Comparison of ENCODE assay signal across 8 cellular contexts in the genomic region with DNA sequence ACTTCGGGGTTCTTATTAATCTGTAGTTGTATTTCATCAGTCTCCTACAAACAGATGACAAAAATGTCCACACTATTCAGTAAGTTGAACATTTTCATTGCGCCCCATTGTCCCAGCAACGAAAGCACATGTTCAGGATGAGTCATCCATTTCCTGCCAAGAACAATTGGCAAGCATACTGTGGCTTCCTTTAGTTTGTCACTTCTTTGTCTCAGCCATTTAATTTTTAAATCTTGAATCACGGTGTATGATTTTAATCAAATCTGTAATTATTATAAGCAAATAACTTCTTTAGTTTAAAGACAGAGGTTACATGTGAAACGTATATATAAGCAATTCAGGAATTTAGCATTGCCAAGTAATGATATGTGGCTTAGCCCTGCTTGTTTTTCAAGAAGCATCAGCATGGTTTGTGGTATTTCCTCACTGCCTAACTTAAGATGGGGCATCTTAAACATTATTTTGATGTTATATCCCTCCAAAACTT.
DNase-seq lines count a peak whose midpoint lies in the region; ATAC-seq and TF ChIP-seq lines count a peak whose summit lies in the region.

No MANE protein-coding gene starts in this region.

- H3K9me3 ChIP-seq in AG04450 (ENCODE audit: control insufficient read depth, insufficient read depth, low read length) (no peaks in the 10 kb centered on the region), heart right ventricle (no peaks in the 10 kb centered on the region), sigmoid colon (no peaks in the 10 kb centered on the region)

- intact Hi-C loops in heart right ventricle (cut with DNase I), result loop anchor here in 7 of 10 donors (5.0 to 10.0 kb wide), 2 partner anchors 310 to 312 kb away; a partner anchor contains a TSS
- intact Hi-C loops in sigmoid colon (cut with DNase I), result loop anchor here (5.0 kb wide), 1 partner anchor 305 kb away; no protein-coding TSS in a partner anchor

- ATAC-seq in GM18508 (IDR thresholded peaks at IDR 0.05; ENCODE audit: insufficient read depth, unreplicated experiment) (peak; percentile 87), HG03066 (IDR thresholded peaks at IDR 0.05; ENCODE audit: low read depth, unreplicated experiment) (peak; percentile 92), heart right ventricle (peak in 7 of 8 donors; percentile 72 to 89 (median 87))

- TF ChIP-seq EP300 in sigmoid colon (IDR thresholded peaks at IDR 0.05), result peak in 2 of 4 donors; percentile 15 to 25

- no peaks in the 10 kb centered on the region for H3K27me3 ChIP-seq in AG04450 (ENCODE audit: control insufficient read depth, insufficient read depth, low read length)
- H3K27me3 ChIP-seq in heart right ventricle, result no peaks in the 10 kb centered on the region
- H3K27me3 ChIP-seq in sigmoid colon, result no peaks in the 10 kb centered on the region

- 4 to 5% methylated on average over 5 of the region's 5 CpGs for WGBS in heart right ventricle, 2 donors
- WGBS in sigmoid colon, 2 donors, result 24 to 36% methylated on average over 5 of the region's 5 CpGs

- no peak for TF ChIP-seq CTCF in AG04450 (IDR thresholded peaks at IDR 0.05; ENCODE audit: low read depth, low read length)
- TF ChIP-seq CTCF in heart right ventricle (IDR thresholded peaks at IDR 0.05), result no peak
- no peak for TF ChIP-seq CTCF in sigmoid colon (IDR thresholded peaks at IDR 0.05)

- CTCF ChIA-PET in AG04450 (lab: Charles Lee), result no interaction called here

- H3K36me3 ChIP-seq in heart right ventricle, result no peaks in the 10 kb centered on the region
- no peaks in the 10 kb centered on the region for H3K36me3 ChIP-seq in sigmoid colon

- no peak overlapping the region for H3K4me3 ChIP-seq in AG04450 (ENCODE audit: low read depth, low read length)
- no peak overlapping the region for H3K4me3 ChIP-seq in heart right ventricle
- H3K4me3 ChIP-seq in sigmoid colon, result no peak overlapping the region

- DNase-seq in AG04450 (ENCODE audit: low read depth, low spot score) (peak; percentile 48), NOMO-1 treated with dmso at 0.1 percent for 144 hours (lab: John Stamatoyannopoulos, UW; ENCODE audit: unreplicated experiment) (peak; percentile 44), heart right ventricle (peak in 1 of 2 donors; percentile 82), sigmoid colon (peak; percentile 88), ecto neural progenitor cell (ENCODE audit: low spot score) (no peak)
- peak; percentile 18 for DNase-seq in activated naive CD4-positive, alpha-beta T cell treated with anti-CD3 and anti-CD28 coated beads, Interleukin-2, amount 50 U/mL, for 16 hours

- H3K27ac ChIP-seq in AG04450 (ENCODE audit: low read depth, low read length) (no peak overlapping the region), heart right ventricle (peak overlapping the region; percentile 31 to 89 (median 74)), sigmoid colon (peak overlapping the region; percentile 62 to 75 (median 70))

- H3K4me1 ChIP-seq in heart right ventricle (peaks cover 13 to 61% (median 47%) of the 10 kb centered on the region in 9 donors), sigmoid colon (peaks cover 0 to 61% (median 56%) of the 10 kb centered on the region in 4 donors)

- no peak for TF ChIP-seq POLR2A in sigmoid colon (IDR thresholded peaks at IDR 0.05)

- POLR2A ChIA-PET in AG04450 (lab: Yijun Ruan, JAX), result no interaction called here
